ENCODE assay signal across 8 cellular contexts in the genomic region with DNA sequence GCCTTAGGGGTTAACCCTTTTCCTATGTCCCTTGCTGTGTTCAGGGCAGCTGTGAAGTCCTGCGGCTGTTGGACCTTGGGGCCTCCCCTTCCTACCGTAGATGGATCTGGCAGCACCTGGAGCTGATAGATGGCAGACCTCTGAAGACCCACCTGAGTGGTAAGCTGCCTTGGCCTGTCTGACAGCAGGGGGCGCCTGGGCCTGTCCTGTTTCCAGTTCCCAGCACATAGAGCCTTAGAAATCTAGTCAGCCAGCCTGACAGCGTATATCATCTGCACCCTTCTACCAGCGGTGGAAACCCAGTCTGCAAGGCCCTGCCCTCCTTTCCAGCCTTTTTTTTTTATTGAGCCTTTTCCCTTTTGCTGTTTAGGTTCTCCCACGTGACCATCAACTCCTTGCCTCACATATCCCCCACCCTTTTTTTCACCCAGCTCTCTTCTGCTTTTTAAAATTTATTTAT. TPM values are rescaled to one million over a fixed set of nuclear protein-coding genes. Genes with fewer than 3 reads are reported as not detected.
DNase-seq lines count a peak whose midpoint lies in the region; ATAC-seq, FAIRE-seq and TF ChIP-seq lines count a peak whose summit lies in the region.

No MANE protein-coding gene starts in this region.

- FAIRE-seq in H54 (lab: Jason Lieb, UNC) = peak; percentile 84

- in situ Hi-C loops in ACHN (cut with HindIII; ENCODE audit: low pct_ligation_motif_present, low pct_unique_long_range_greater_than_20kb, low sequenced_read_pairs) = loop anchor here (25.0 kb wide), 1 partner anchor 142 kb away; no protein-coding TSS in a partner anchor

- peaks cover 7% of the 10 kb centered on the region for H3K27me3 Mint-ChIP-seq in activated B cell treated with CpG ODN at 0.5 μM for 24 hours

- ATAC-seq in activated B cell treated with CpG ODN at 0.5 μM for 24 hours (ENCODE audit: low read depth) (peak; percentile 85), GM21367 (IDR thresholded peaks at IDR 0.05; ENCODE audit: unreplicated experiment) (no peak)

- no peaks in the 10 kb centered on the region for H3K27me3 ChIP-seq in breast epithelium

- H3K27ac Mint-ChIP-seq in activated B cell treated with CpG ODN at 0.5 μM for 24 hours = no peak overlapping the region

- H3K27ac ChIP-seq in breast epithelium = no peak overlapping the region

- no peaks in the 10 kb centered on the region for H3K36me3 Mint-ChIP-seq in activated B cell treated with CpG ODN at 0.5 μM for 24 hours (ENCODE audit: low read depth)

- peak; percentile 80 for DNase-seq in ACHN
- DNase-seq in H54 (ENCODE audit: insufficient read length, low spot score) = peak; percentile 71
- DNase-seq in NCI-H345 treated with DMSO at 0.1 percent for 48 hours (lab: John Stamatoyannopoulos, UW; ENCODE audit: unreplicated experiment) = peak; percentile 84
- DNase-seq in activated B cell treated with CpG ODN at 0.5 μM for 24 hours = peak; percentile 72
- peak; percentile 72 to 84 for DNase-seq in breast epithelium (ENCODE audit: low spot score in 2 of 2)
- DNase-seq in iris pigment epithelial cell (ENCODE audit: low read depth) = peak; percentile 81
- DNase-seq in stimulated activated CD4-positive, alpha-beta T cell treated with anti-CD3 and anti-CD28 coated beads, Interleukin-15, amount 100 ng/mL, for 1 hour (ENCODE audit: low read depth in 1 of 2, low spot score in 1 of 2) = peak; percentile 69 to 73

- no peaks in the 10 kb centered on the region for H3K36me3 ChIP-seq in breast epithelium

- CTCF ChIA-PET in activated B cell treated with CpG ODN at 0.5 μM for 24 hours (lab: Charles Lee) = interaction anchor here (0.6 to 10.0 kb wide), 15 partner anchors 8 to 207 kb away, joined by 3 to 488 read pairs (median 3); partner anchors contain the start of gene SCAND1

- no peaks in the 10 kb centered on the region for H3K9me3 Mint-ChIP-seq in activated B cell treated with CpG ODN at 0.5 μM for 24 hours

- intact Hi-C loops in activated B cell treated with CpG ODN at 0.5 μM for 24 hours (cut with micrococcal nuclease) (loop anchor here (1.0 to 10.0 kb wide), 5 partner anchors 57 to 920 kb away; no protein-coding TSS in a partner anchor), breast epithelium (cut with DNase I; ENCODE audit: low total_unique reads) (no loop called here)

- POLR2A ChIA-PET in activated B cell treated with CpG ODN at 0.5 μM for 24 hours (lab: Charles Lee) = interaction anchor here (1.0 to 1.7 kb wide), 3 partner anchors 138 to 144 kb away, joined by 3 to 14 read pairs (median 6); no protein-coding TSS in a partner anchor

- TF ChIP-seq POLR2A in H54 (IDR thresholded peaks at IDR 0.05; ENCODE audit: low read depth, low read length) = no peak
- TF ChIP-seq POLR2A in breast epithelium (IDR thresholded peaks at IDR 0.05) = no peak

- H3K4me1 Mint-ChIP-seq in activated B cell treated with CpG ODN at 0.5 μM for 24 hours = peaks cover 5% of the 10 kb centered on the region

- TF ChIP-seq CTCF in activated B cell treated with CpG ODN at 0.5 μM for 24 hours (IDR thresholded peaks at IDR 0.05) = peak; percentile 25
- TF ChIP-seq CTCF in breast epithelium (IDR thresholded peaks at IDR 0.05) = peak; percentile 66 to 91 (median 82)

- no peaks in the 10 kb centered on the region for H3K4me1 ChIP-seq in breast epithelium

- H3K4me3 ChIP-seq in breast epithelium = no peak overlapping the region

- H3K4me3 Mint-ChIP-seq in activated B cell treated with CpG ODN at 0.5 μM for 24 hours = no peak overlapping the region

- H3K9me3 ChIP-seq in breast epithelium = peaks cover 0 to 3% of the 10 kb centered on the region in 2 donors

RNA-seq across cellular contexts. Expression of gene CNBD2, which starts 26.6 kb away (rescaled TPM):
- total RNA-seq in activated B cell treated with CpG ODN at 0.5 μM for 24 hours (5.6 and 6.5 TPM in 2 replicates), breast epithelium (1 to 10 TPM; 2.2 to 6.7 (median 2.3) TPM)

RNA-seq across cellular contexts. Expression of gene SCAND1, which starts 40.7 kb away (rescaled TPM):
- 35.9 and 43.2 TPM in 2 replicates for total RNA-seq in activated B cell treated with CpG ODN at 0.5 μM for 24 hours
- total RNA-seq in breast epithelium = 100 to 1,000 TPM in 1 of 3 donors, 10 to 100 TPM in 2; 87.5 to 103 (median 89.6) TPM
